1 cellular context compared by ENCODE assay signal in the genomic region with DNA sequence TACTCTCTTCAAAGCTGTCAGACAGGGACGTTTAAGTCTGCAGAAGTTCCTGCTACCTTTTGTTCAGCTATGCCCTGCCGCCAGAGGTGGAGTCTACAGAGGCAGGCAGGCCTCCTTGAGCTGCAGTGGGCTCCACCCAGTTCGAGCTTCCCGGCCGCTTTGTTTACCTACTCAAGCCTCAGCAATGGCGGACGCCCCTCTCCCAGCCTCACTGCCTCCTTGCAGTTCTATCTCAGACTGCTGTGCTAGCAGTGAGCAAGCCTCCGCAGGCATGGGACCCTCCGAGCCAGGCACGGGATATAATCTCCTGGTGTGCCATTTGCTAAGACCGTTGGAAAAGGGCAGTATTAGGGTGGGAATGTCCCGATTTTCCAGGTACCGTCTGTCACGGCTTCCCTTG. TPM values are rescaled to one million over a fixed set of nuclear protein-coding genes. Genes with fewer than 3 reads are reported as not detected.
"Had no signal": no experiment of that assay in that cellular context is flagged by ENCODE, and none has a peak within 500 bp of the region (broad histone marks: within the 10 kb centered on the region; RNA-seq: fewer than 3 reads in every experiment).

No MANE protein-coding gene starts in this region.

RNA-seq across cellular contexts. Expression of a gene that starts 20.9 kb away (rescaled TPM):
- total RNA-seq: activated B cell treated with CpG ODN at 0.5 μM for 24 hours had no signal
